ENCODE assay signal across 8 cellular contexts in the genomic region with DNA sequence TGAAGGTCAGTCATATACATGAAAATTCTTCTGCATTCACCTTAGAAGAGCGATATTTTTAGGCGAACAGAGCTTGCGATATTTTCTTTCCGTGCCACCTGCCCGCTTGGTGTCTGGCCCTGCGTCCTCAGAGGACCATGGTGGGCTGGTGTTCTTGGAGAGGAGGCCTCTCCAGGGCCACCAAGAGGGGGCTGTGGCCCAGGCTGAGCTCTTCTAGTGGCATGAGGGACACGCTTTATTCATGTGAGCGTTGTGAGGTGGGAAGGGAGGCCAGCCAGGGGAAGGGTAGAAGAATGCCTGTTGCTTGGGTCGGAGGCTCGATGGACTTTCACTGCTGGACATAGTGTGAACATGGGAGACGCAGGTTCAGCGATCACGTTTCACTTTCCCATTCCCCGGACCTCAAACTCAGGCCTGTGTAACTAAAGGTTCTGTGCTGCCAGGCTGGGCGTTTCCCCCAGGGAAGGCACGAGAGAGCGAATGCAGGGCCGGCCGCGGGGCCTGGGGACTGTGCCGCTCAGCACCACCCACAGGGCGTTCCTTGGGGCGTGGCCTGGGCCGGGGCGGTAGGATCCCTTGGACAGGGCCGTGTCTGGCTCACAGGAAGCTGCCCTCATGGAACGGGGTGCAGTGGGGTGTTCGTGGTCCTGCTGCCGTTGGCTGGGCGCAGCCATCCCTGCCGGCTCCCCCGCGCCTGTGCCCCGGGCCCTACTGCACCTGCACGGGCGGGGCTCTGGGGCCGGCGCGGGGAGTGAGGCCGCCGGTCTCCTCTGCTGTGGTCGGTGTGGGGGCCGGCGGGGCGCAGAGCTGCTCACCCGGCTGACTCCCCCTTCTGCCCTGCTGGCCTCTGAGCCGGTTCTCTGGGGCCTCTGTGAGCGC. TPM values are rescaled to one million over a fixed set of nuclear protein-coding genes. Genes with fewer than 3 reads are reported as not detected.
DNase-seq lines count a peak whose midpoint lies in the region; ATAC-seq and TF ChIP-seq lines count a peak whose summit lies in the region.

No MANE protein-coding gene starts in this region.

- intact Hi-C loops in psoas muscle (cut with DNase I) = loop anchor here in 1 of 2 donors (10.0 kb wide), 1 partner anchor 259 kb away; no protein-coding TSS in a partner anchor
- intact Hi-C loops in uterus (cut with DNase I; ENCODE audit: low total_unique reads) = no loop called here

- no peaks in the 10 kb centered on the region for H3K79me2 ChIP-seq in Loucy (ENCODE audit: insufficient read depth, low read length)

- ATAC-seq in activated naive CD8-positive, alpha-beta T cell treated with anti-CD3 and anti-CD28 coated beads, Interleukin-2, amount 50 U/mL, for 24 hours = peak; percentile 94
- ATAC-seq in psoas muscle = peak; percentile 84 to 93 (median 86)

- no peaks in the 10 kb centered on the region for H3K9me3 Mint-ChIP-seq in activated naive CD8-positive, alpha-beta T cell treated with anti-CD3 and anti-CD28 coated beads, Interleukin-2, amount 50 U/mL, for 24 hours

- peaks cover 13% of the 10 kb centered on the region for H3K4me1 ChIP-seq in Loucy (ENCODE audit: insufficient read depth, low read length, poor library complexity, severe bottlenecking)
- peaks cover 0 to 15% of the 10 kb centered on the region in 2 donors for H3K4me1 ChIP-seq in right atrium auricular region
- no peaks in the 10 kb centered on the region for H3K4me1 ChIP-seq in psoas muscle
- no peaks in the 10 kb centered on the region for H3K4me1 ChIP-seq in uterus

- peak overlapping the region; percentile 88 for H3K4me3 Mint-ChIP-seq in activated naive CD8-positive, alpha-beta T cell treated with anti-CD3 and anti-CD28 coated beads, Interleukin-2, amount 50 U/mL, for 24 hours

- TF ChIP-seq CTCF in Loucy (conservative IDR thresholded peaks at IDR 0.05; ENCODE audit: low read length) (no peak), right atrium auricular region (IDR thresholded peaks at IDR 0.05) (no peak), psoas muscle (IDR thresholded peaks at IDR 0.05) (no peak), uterus (IDR thresholded peaks at IDR 0.05) (no peak)

- H3K27ac ChIP-seq in right atrium auricular region = peak overlapping the region; percentile 19 to 68
- no peak overlapping the region for H3K27ac ChIP-seq in psoas muscle
- H3K27ac ChIP-seq in uterus = no peak overlapping the region

- H3K27me3 ChIP-seq in Loucy (ENCODE audit: insufficient read depth, low read length, poor library complexity, severe bottlenecking) (no peaks in the 10 kb centered on the region), right atrium auricular region (no peaks in the 10 kb centered on the region), psoas muscle (ENCODE audit: insufficient read depth in 3 of 3, low read length in 2 of 3) (peaks cover 0 to 67% (median 18%) of the 10 kb centered on the region in 3 donors), uterus (no peaks in the 10 kb centered on the region)

- H3K4me3 ChIP-seq in Loucy (ENCODE audit: low read length, poor library complexity, severe bottlenecking) = peak overlapping the region; percentile 77
- H3K4me3 ChIP-seq in right atrium auricular region = peak overlapping the region; percentile 46 to 70
- peak overlapping the region; percentile 74 for H3K4me3 ChIP-seq in psoas muscle
- H3K4me3 ChIP-seq in uterus = peak overlapping the region; percentile 34 to 50

- H3K27me3 Mint-ChIP-seq in activated naive CD8-positive, alpha-beta T cell treated with anti-CD3 and anti-CD28 coated beads, Interleukin-2, amount 50 U/mL, for 24 hours = peaks cover 5% of the 10 kb centered on the region

- no peaks in the 10 kb centered on the region for H3K36me3 Mint-ChIP-seq in activated naive CD8-positive, alpha-beta T cell treated with anti-CD3 and anti-CD28 coated beads, Interleukin-2, amount 50 U/mL, for 24 hours (ENCODE audit: low read depth)

- H2AFZ ChIP-seq in Loucy (ENCODE audit: low read length) = peak overlapping the region; percentile 92

- DNase-seq in EL (peak; percentile 60), H4 (ENCODE audit: low spot score) (peak; percentile 67), SW 1271 (lab: John Stamatoyannopoulos, UW) (peak; percentile 21 to 68), right atrium auricular region (ENCODE audit: low spot score) (peak; percentile 84), psoas muscle (peak; percentile 84 to 89), uterus (peak; percentile 65 to 66)
- peak; percentile 90 for DNase-seq in activated naive CD8-positive, alpha-beta T cell treated with anti-CD3 and anti-CD28 coated beads, Interleukin-2, amount 50 U/mL, for 24 hours

- peak; percentile 33 to 58 for TF ChIP-seq POLR2A in uterus (IDR thresholded peaks at IDR 0.05)

- no peaks in the 10 kb centered on the region for H4K20me1 ChIP-seq in Loucy (ENCODE audit: insufficient read depth, low read length, poor library complexity, severe bottlenecking)

- WGBS in psoas muscle, 3 donors = 11 to 15% (median 15%) methylated on average over 29 to 48 of the region's 48 CpGs

- H3K36me3 ChIP-seq in Loucy (ENCODE audit: insufficient read depth, low read length) = no peaks in the 10 kb centered on the region
- H3K36me3 ChIP-seq in right atrium auricular region = no peaks in the 10 kb centered on the region
- no peaks in the 10 kb centered on the region for H3K36me3 ChIP-seq in psoas muscle (ENCODE audit: insufficient read depth in 1 of 2, low read depth in 1 of 2)
- no peaks in the 10 kb centered on the region for H3K36me3 ChIP-seq in uterus

- H3F3A ChIP-seq in Loucy (ENCODE audit: low read depth) = no peaks in the 10 kb centered on the region

- peaks cover 25% of the 10 kb centered on the region for H3K4me1 Mint-ChIP-seq in activated naive CD8-positive, alpha-beta T cell treated with anti-CD3 and anti-CD28 coated beads, Interleukin-2, amount 50 U/mL, for 24 hours

- peak overlapping the region; percentile 66 for H3K9ac ChIP-seq in Loucy (ENCODE audit: low read depth, low read length, poor library complexity, severe bottlenecking)

- H3K27ac Mint-ChIP-seq in activated naive CD8-positive, alpha-beta T cell treated with anti-CD3 and anti-CD28 coated beads, Interleukin-2, amount 50 U/mL, for 24 hours = peak overlapping the region; percentile 87

- no peaks in the 10 kb centered on the region for H3K9me3 ChIP-seq in Loucy (ENCODE audit: insufficient read depth, low read depth, low read length)
- no peaks in the 10 kb centered on the region for H3K9me3 ChIP-seq in right atrium auricular region
- no peaks in the 10 kb centered on the region for H3K9me3 ChIP-seq in psoas muscle
- no peaks in the 10 kb centered on the region for H3K9me3 ChIP-seq in uterus

- H3K4me2 ChIP-seq in Loucy (ENCODE audit: low read depth, low read length, poor library complexity, severe bottlenecking) = peak overlapping the region; percentile 84

- no peaks in the 10 kb centered on the region for H3K9me2 ChIP-seq in Loucy (replicated peaks; ENCODE audit: low read depth, low read length)

RNA-seq across cellular contexts. Expression of gene CLPTM1L, which starts 40.7 kb away (rescaled TPM):
- 196 and 214 TPM in 2 replicates for total RNA-seq in H4 (2014; rRNA removed; shearing (Covaris generic))
- 10 to 100 TPM; 56.6 to 85.4 TPM for total RNA-seq in right atrium auricular region
- total RNA-seq in psoas muscle = 10 to 100 TPM; 24.9 to 37.2 (median 33.1) TPM
- polyA plus RNA-seq in psoas muscle = 10 to 100 TPM; 24.2 to 92.4 (median 52.3) TPM
- total RNA-seq in uterus = 10 to 100 TPM; 63.2 to 74.3 (median 71.1) TPM

RNA-seq across cellular contexts. Expression of gene SLC6A3, which starts 59.6 kb away (rescaled TPM):
- not detected in 2 replicates for total RNA-seq in H4 (2014; rRNA removed; shearing (Covaris generic))
- total RNA-seq in right atrium auricular region (under 1 TPM in 1 of 2 donors, not detected in 1; 0.16 TPM), psoas muscle (not detected), uterus (under 1 TPM in 2 of 4 donors, not detected in 2; 0.07 to 0.15 TPM)
- under 1 TPM in 2 of 3 donors, not detected in 1; under 0.01 to 0.01 TPM for polyA plus RNA-seq in psoas muscle

Comparison
In these comparisons a context has a peak if more than half of its experiments do, and no peak if none do; other contexts are left out.
1. H3K27ac ChIP-seq: peak in right atrium auricular region (2 of 2); none in psoas muscle (single experiment) and uterus (0 of 2).
2. Peak in every context shown above with its lines, with median percentiles within 50 percentile points of each other: DNase-seq and H3K4me3 ChIP-seq.